8 cellular contexts compared by ENCODE assay signal in the genomic region with DNA sequence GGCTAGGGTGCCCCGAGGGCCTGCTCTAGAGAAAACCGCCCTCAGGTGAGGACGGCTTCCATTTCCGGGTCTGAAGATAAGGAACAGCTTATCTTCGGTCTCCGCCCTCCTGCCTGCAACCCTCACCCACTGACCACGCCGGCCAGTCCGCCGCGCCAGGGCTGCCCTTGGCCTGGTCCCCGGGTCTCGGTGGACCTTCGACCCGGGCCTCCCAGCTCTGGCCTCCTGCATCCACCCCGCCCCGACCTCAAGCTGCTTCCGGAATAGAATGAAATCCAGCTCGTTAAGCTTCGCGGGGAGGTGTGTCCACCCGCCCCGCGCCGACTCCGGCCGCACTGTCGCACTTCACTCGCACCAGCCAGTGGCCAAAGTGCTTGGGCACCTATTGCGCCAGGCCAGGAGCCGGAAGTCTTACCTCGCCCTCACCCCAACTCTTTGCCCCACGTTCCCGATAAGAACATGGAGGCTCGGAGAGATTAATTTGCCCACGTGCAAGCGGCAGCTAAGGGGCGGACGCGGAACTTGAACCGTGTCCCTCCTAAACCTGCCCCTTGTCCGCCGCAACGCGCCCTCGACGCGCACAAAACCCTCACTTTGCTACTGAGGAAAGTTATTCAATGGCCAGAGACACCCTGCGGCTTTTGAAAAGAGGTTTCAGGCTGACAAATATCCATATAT.
A peak's percentile ranks its signal among the peaks of the same experiment; 100 is the strongest.
DNase-seq lines count a peak whose midpoint lies in the region; ATAC-seq and TF ChIP-seq lines count a peak whose summit lies in the region.

No MANE protein-coding gene starts in this region.

- H3K36me3 ChIP-seq in HUES6 (ENCODE audit: control insufficient read depth, insufficient read depth, low read length) (no peaks in the 10 kb centered on the region; the same call in 1 of the 2 replicates), iPS DF 6.9 (ENCODE audit: control insufficient read depth, insufficient read depth, low read length) (no peaks in the 10 kb centered on the region)

- no peak overlapping the region for H3K27ac ChIP-seq in HUES6 (ENCODE audit: low read depth, low read length)
- no peak overlapping the region for H3K27ac ChIP-seq in iPS DF 6.9 (ENCODE audit: low read length)
- H3K27ac ChIP-seq in skin epidermis, result peak overlapping the region in 12 of 21 experiments; percentile 16 to 78 (median 60)

- no CpG with 5 or more reads among the region's 49 CpGs for WGBS in iPS DF 6.9 (ENCODE audit: insufficient coverage, insufficient read length)

- DNase-seq in AG09309 (ENCODE audit: low read depth) (no peak), iPS DF 6.9 (ENCODE audit: low read depth, low spot score) (no peak), NCI-H2171 (lab: John Stamatoyannopoulos, UW) (no peak)
- DNase-seq in activated naive CD4-positive, alpha-beta T cell treated with anti-CD3 and anti-CD28 coated beads, Interleukin-2, amount 50 U/mL, for 16 hours, result peak; percentile 26

- H3K9ac ChIP-seq in HUES6 (ENCODE audit: low read length), result peak overlapping the region; percentile 78

- no peaks in the 10 kb centered on the region for H3K9me3 ChIP-seq in HUES6 (ENCODE audit: control insufficient read depth, insufficient read depth, low read depth, low read length)
- H3K9me3 ChIP-seq in iPS DF 6.9 (ENCODE audit: control insufficient read depth, insufficient read depth, low read length), result no peaks in the 10 kb centered on the region

- no peak for ATAC-seq in GM19397 (IDR thresholded peaks at IDR 0.05; ENCODE audit: unreplicated experiment)
- ATAC-seq in HG03354 (IDR thresholded peaks at IDR 0.05; ENCODE audit: poor library complexity, severe bottlenecking, unreplicated experiment), result no peak

- H3K4me1 ChIP-seq in HUES6 (ENCODE audit: control insufficient read depth, insufficient read depth, low read length), result peaks cover 49% of the 10 kb centered on the region
- peaks cover 14% of the 10 kb centered on the region for H3K4me1 ChIP-seq in iPS DF 6.9 (ENCODE audit: control insufficient read depth, insufficient read depth, low read length)

- H3K27me3 ChIP-seq in HUES6 (ENCODE audit: control insufficient read depth, insufficient read depth, low read length) (no peaks in the 10 kb centered on the region), iPS DF 6.9 (ENCODE audit: control insufficient read depth, insufficient read depth, low read length) (no peaks in the 10 kb centered on the region)

- H3K4me3 ChIP-seq in AG09309 (ENCODE audit: control insufficient read depth, low read depth, low read length) (peak overlapping the region; percentile 62), HUES6 (ENCODE audit: low read depth, low read length) (peak overlapping the region; percentile 93), iPS DF 6.9 (ENCODE audit: low read length) (peak overlapping the region; percentile 47; the same call in 1 of the 2 replicates), skin epidermis (peak overlapping the region; percentile 48 to 81 (median 62))

- no peak for TF ChIP-seq CTCF in AG09309 (IDR thresholded peaks at IDR 0.05; ENCODE audit: control insufficient read depth, insufficient read depth, low read depth, low read length, missing control alignments)

Comparison
In these comparisons a context has a peak if more than half of its experiments do, and no peak if none do; other contexts are left out.
1. H3K27ac ChIP-seq: peak in skin epidermis (12 of 21); none in HUES6 (single experiment) and iPS DF 6.9 (single experiment).
2. Peak in every context shown above with its lines, with median percentiles within 50 percentile points of each other: H3K4me3 ChIP-seq.